13 cellular contexts compared by ENCODE assay signal in genomic region chr22:25903294-25903693, GRCh38.
DNase-seq lines count a peak whose midpoint lies in the region; ATAC-seq, FAIRE-seq and TF ChIP-seq lines count a peak whose summit lies in the region.
"Had no signal": no experiment of that assay in that cellular context is flagged by ENCODE, and none has a peak within 500 bp of the region (broad histone marks: within the 10 kb centered on the region; RNA-seq: fewer than 3 reads in every experiment).

No MANE protein-coding gene starts in this region.

- DNase-seq in DND-41: no peak
- DNase-seq in GM13977 (ENCODE audit: low spot score): no peak
- DNase-seq in SK-MEL-5 (ENCODE audit: low read depth, low spot score): peak; percentile 50
- no peak for DNase-seq in keratinocyte (ENCODE audit: low read depth, low spot score)
- no peak for DNase-seq in Right ventricle myocardium inferior (ENCODE audit: missing footprints)
- no peak for DNase-seq in NCI-H2227 (lab: John Stamatoyannopoulos, UW; ENCODE audit: unreplicated experiment)
- DNase-seq in HuH-7.5 (ENCODE audit: low spot score): no peak
- DNase-seq in LoVo (ENCODE audit: low spot score): no peak
- DNase-seq: DMS79, hypothalamus, NCI-H2081 treated with DMSO at 0.1 percent for 48 hours had no signal

- H3K27me3 ChIP-seq in DND-41 (ENCODE audit: insufficient read depth, low read length, poor library complexity): no peaks in the 10 kb centered on the region
- no peaks in the 10 kb centered on the region for H3K27me3 ChIP-seq in keratinocyte (ENCODE audit: control insufficient read depth, extremely low read depth, insufficient read depth, low read length)

- dilution Hi-C loops in keratinocyte (cut with MboI; ENCODE audit: extremely low pct_ligation_motif_present, low sequenced_read_pairs): no loop called here

- H2AFZ ChIP-seq in DND-41 (ENCODE audit: low read depth, low read length): no peak overlapping the region
- H2AFZ ChIP-seq in keratinocyte (ENCODE audit: control insufficient read depth, low read length): no peak overlapping the region

- TF ChIP-seq CTCF in DND-41 (IDR thresholded peaks at IDR 0.05; ENCODE audit: borderline replicate concordance, extremely low read depth, low read length, poor library complexity, severe bottlenecking): peak; percentile 47
- peak; percentile 40 for TF ChIP-seq CTCF in GM13977 (IDR thresholded peaks at IDR 0.05; ENCODE audit: extremely low read depth, insufficient read depth, missing control alignments)
- TF ChIP-seq CTCF in keratinocyte (optimal IDR thresholded peaks at IDR 0.05 in 1 of 3, IDR thresholded peaks at IDR 0.05 in 1 of 3, conservative IDR thresholded peaks at IDR 0.05 in 1 of 3; ENCODE audit: extremely low read depth in 1 of 3, insufficient read depth in 2 of 3, low read length in 3 of 3): peak in 2 of 3 experiments; percentile 20 to 34

- in situ Hi-C loops in GM13977 (cut with MboI; ENCODE audit: low pct_unique_long_range_greater_than_20kb, low sequenced_read_pairs, unreplicated experiment) (no loop called here), SK-MEL-5 (cut with HindIII; ENCODE audit: low pct_unique_long_range_greater_than_20kb, low sequenced_read_pairs) (no loop called here)

- no peaks in the 10 kb centered on the region for H3K4me1 ChIP-seq in DND-41 (ENCODE audit: insufficient read depth, low read length)
- H3K4me1 ChIP-seq in keratinocyte (ENCODE audit: control insufficient read depth, extremely low read depth, insufficient read depth, low read length): no peaks in the 10 kb centered on the region
- H3K4me1 ChIP-seq: breast epithelium had no signal

- H3K4me2 ChIP-seq in DND-41 (ENCODE audit: insufficient read depth, low read length) (no peak overlapping the region), keratinocyte (ENCODE audit: control insufficient read depth, extremely low read depth, insufficient read depth, low read depth, low read length) (no peak overlapping the region)

- ATAC-seq in DND-41 (ENCODE audit: insufficient read depth, low read depth): no peak
- no peak for ATAC-seq in Right ventricle myocardium inferior

- H3K27ac ChIP-seq in DND-41 (ENCODE audit: low read length) (no peak overlapping the region), keratinocyte (ENCODE audit: control insufficient read depth, insufficient read depth, low read length) (no peak overlapping the region)
- H3K27ac ChIP-seq: breast epithelium had no signal

- H3K9me1 ChIP-seq in keratinocyte (ENCODE audit: control insufficient read depth, extremely low read depth, insufficient read depth, low read length): no peaks in the 10 kb centered on the region

- H4K20me1 ChIP-seq in DND-41 (ENCODE audit: insufficient read depth, low read length): no peaks in the 10 kb centered on the region
- no peaks in the 10 kb centered on the region for H4K20me1 ChIP-seq in keratinocyte (ENCODE audit: control insufficient read depth, extremely low read depth, insufficient read depth, low read length)

- no peak for FAIRE-seq in keratinocyte (lab: Jason Lieb, UNC)
- FAIRE-seq: RCC 7860 had no signal

- H3K4me3 ChIP-seq in DND-41 (ENCODE audit: low read depth in 1 of 2, low read length in 2 of 2) (no peak overlapping the region), keratinocyte (ENCODE audit: control insufficient read depth in 2 of 3, extremely low read depth in 1 of 3, insufficient read depth in 2 of 3, low read depth in 1 of 3, low read length in 3 of 3) (no peak overlapping the region)
- H3K4me3 ChIP-seq: breast epithelium had no signal

- intact Hi-C loops in Right ventricle myocardium inferior (cut with DNase I): no loop called here

- H3K79me2 ChIP-seq in DND-41 (ENCODE audit: insufficient read depth, low read length) (no peaks in the 10 kb centered on the region), keratinocyte (ENCODE audit: control insufficient read depth, insufficient read depth, low read length) (no peaks in the 10 kb centered on the region)

- H3K9me3 ChIP-seq in DND-41 (ENCODE audit: insufficient read depth, low read length, severe bottlenecking) (no peaks in the 10 kb centered on the region), keratinocyte (ENCODE audit: control insufficient read depth, low read depth, low read length) (no peaks in the 10 kb centered on the region)
- H3K9me3 ChIP-seq: breast epithelium had no signal

- H3K36me3 ChIP-seq in DND-41 (ENCODE audit: insufficient read depth, low read length): no peaks in the 10 kb centered on the region
- H3K36me3 ChIP-seq in keratinocyte (ENCODE audit: control insufficient read depth in 2 of 2, extremely low read depth in 1 of 2, insufficient read depth in 2 of 2, low read length in 2 of 2): no peaks in the 10 kb centered on the region
- H3K36me3 ChIP-seq: breast epithelium had no signal

- no peak overlapping the region for H3K9ac ChIP-seq in DND-41 (ENCODE audit: low read depth, low read length)
- no peak overlapping the region for H3K9ac ChIP-seq in keratinocyte (ENCODE audit: control insufficient read depth, extremely low read depth, insufficient read depth, low read length)
